Comparison of ENCODE assay signal across 13 cellular contexts in genomic region chr19:16368385-16369305, GRCh38. TPM values are rescaled to one million over a fixed set of nuclear protein-coding genes. Genes with fewer than 3 reads are reported as not detected.
DNase-seq lines count a peak whose midpoint lies in the region; ATAC-seq and TF ChIP-seq lines count a peak whose summit lies in the region.
"Had no signal": no experiment of that assay in that cellular context is flagged by ENCODE, and none has a peak within 500 bp of the region (broad histone marks: within the 10 kb centered on the region; RNA-seq: fewer than 3 reads in every experiment).

No MANE protein-coding gene starts in this region.

- H3K4me3 ChIP-seq in DND-41 (ENCODE audit: low read depth in 1 of 2, low read length in 2 of 2) (no peak overlapping the region), OCI-LY7 (ENCODE audit: low read depth, low read length, poor library complexity, severe bottlenecking) (no peak overlapping the region), ascending aorta (no peak overlapping the region), uterus (no peak overlapping the region)
- H3K4me3 ChIP-seq: esophagus squamous epithelium had no signal

- no peaks in the 10 kb centered on the region for H3K9me2 ChIP-seq in OCI-LY7 (ENCODE audit: insufficient read depth, low read length)

- no peaks in the 10 kb centered on the region for H3K36me3 Mint-ChIP-seq in naive thymus-derived CD8-positive, alpha-beta T cell

- H4K20me1 ChIP-seq in DND-41 (ENCODE audit: insufficient read depth, low read length), result peaks cover 70% of the 10 kb centered on the region
- peaks cover 3% of the 10 kb centered on the region; the same call in 1 of the 2 replicates for H4K20me1 ChIP-seq in OCI-LY7 (ENCODE audit: insufficient read depth, low read length)

- H3K79me2 ChIP-seq in DND-41 (ENCODE audit: insufficient read depth, low read length) (no peaks in the 10 kb centered on the region), OCI-LY7 (ENCODE audit: insufficient read depth, low read depth, low read length) (no peaks in the 10 kb centered on the region)

- intact Hi-C loops in OCI-LY7 (cut with micrococcal nuclease; ENCODE audit: unreplicated experiment), result no loop called here
- intact Hi-C loops in ascending aorta (cut with DNase I), result no loop called here
- intact Hi-C loops in uterus (cut with DNase I; ENCODE audit: low total_unique reads), result no loop called here

- CTCF ChIA-PET in OCI-LY7 (lab: Charles Lee; ENCODE audit: unreplicated experiment), result no interaction called here

- H3K4me2 ChIP-seq in DND-41 (ENCODE audit: insufficient read depth, low read length) (peak overlapping the region; percentile 64), OCI-LY7 (ENCODE audit: low read length) (peak overlapping the region; percentile 73; the same call in 1 of the 2 replicates)

- peaks cover 3 to 49% (median 22%) of the 10 kb centered on the region in 4 donors for H3K4me1 Mint-ChIP-seq in naive thymus-derived CD8-positive, alpha-beta T cell

- H3K27me3 ChIP-seq in DND-41 (ENCODE audit: insufficient read depth, low read length, poor library complexity) (no peaks in the 10 kb centered on the region), ascending aorta (no peaks in the 10 kb centered on the region), uterus (no peaks in the 10 kb centered on the region)

- H3K9me3 ChIP-seq in DND-41 (ENCODE audit: insufficient read depth, low read length, severe bottlenecking), result no peaks in the 10 kb centered on the region
- H3K9me3 ChIP-seq in OCI-LY7 (ENCODE audit: low read length), result no peaks in the 10 kb centered on the region
- no peaks in the 10 kb centered on the region for H3K9me3 ChIP-seq in ascending aorta
- H3K9me3 ChIP-seq in uterus, result no peaks in the 10 kb centered on the region
- H3K9me3 ChIP-seq: esophagus squamous epithelium had no signal

- peaks cover 10% of the 10 kb centered on the region for H3K36me3 ChIP-seq in DND-41 (ENCODE audit: insufficient read depth, low read length)
- H3K36me3 ChIP-seq in OCI-LY7 (ENCODE audit: insufficient read depth, low read length), result peaks cover 11% of the 10 kb centered on the region; the same call in 1 of the 2 replicates
- H3K36me3 ChIP-seq in ascending aorta, result peaks cover 3 to 8% of the 10 kb centered on the region in 2 donors
- no peaks in the 10 kb centered on the region for H3K36me3 ChIP-seq in uterus

- POLR2A ChIA-PET in OCI-LY7 (lab: Charles Lee), result interaction anchor here (0.7 to 1.3 kb wide), 2 partner anchors 14 to 30 kb away, joined by 3 read pairs; no protein-coding TSS in a partner anchor
- POLR2A ChIA-PET in naive thymus-derived CD8-positive, alpha-beta T cell (lab: Charles Lee), result interaction anchor here (0.8 to 34.9 kb wide), 16 partner anchors 4 to 327 kb away, joined by 3 to 4622 read pairs (median 8); partner anchors contain the start of genes FAM32A and KLF2

- no peak overlapping the region for H3K9ac ChIP-seq in DND-41 (ENCODE audit: low read depth, low read length)

- ATAC-seq in DND-41 (ENCODE audit: insufficient read depth, low read depth) (peak; percentile 35; the same call in 2 of the 3 replicates), GM18511 (IDR thresholded peaks at IDR 0.05; ENCODE audit: unreplicated experiment) (no peak), HG03139 (IDR thresholded peaks at IDR 0.05; ENCODE audit: unreplicated experiment) (no peak)
- peak; percentile 48 to 59 for ATAC-seq in naive thymus-derived CD8-positive, alpha-beta T cell

- H3K27ac Mint-ChIP-seq in naive thymus-derived CD8-positive, alpha-beta T cell, result no peak overlapping the region

- H2AFZ ChIP-seq in DND-41 (ENCODE audit: low read depth, low read length) (no peak overlapping the region), OCI-LY7 (ENCODE audit: low read length) (no peak overlapping the region)

- DNase-seq in DND-41 (peak; percentile 60), OCI-LY7 (ENCODE audit: low spot score) (no peak), activated T-helper 1 cell treated with Interleukin-2 at 50 U/mL for 16 hours (ENCODE audit: low read depth) (peak; percentile 68), ascending aorta (ENCODE audit: low spot score in 2 of 2) (no peak), uterus (no peak)
- peak in 9 of 10 donors; percentile 59 to 96 (median 93) for DNase-seq in naive thymus-derived CD8-positive, alpha-beta T cell
- DNase-seq: cerebellar nuclear complex, esophagus squamous epithelium, NCI-H524 treated with DMSO at 0.1 percent for 48 hours, SHP77 treated with DMSO at 0.1 percent for 48 hours had no signal

- TF ChIP-seq CTCF in DND-41 (IDR thresholded peaks at IDR 0.05; ENCODE audit: borderline replicate concordance, extremely low read depth, low read length, poor library complexity, severe bottlenecking), result no peak
- no peak for TF ChIP-seq CTCF in OCI-LY7 (conservative IDR thresholded peaks at IDR 0.05; ENCODE audit: low read length)
- TF ChIP-seq CTCF in ascending aorta (IDR thresholded peaks at IDR 0.05), result no peak
- TF ChIP-seq CTCF in uterus (IDR thresholded peaks at IDR 0.05), result no peak

- no TSS peak for BruUV-seq in OCI-LY7 (replicated peaks; lab: Mats Ljungman, UMichigan)

- TF ChIP-seq POLR2A in uterus (IDR thresholded peaks at IDR 0.05), result no peak

- H3K4me1 ChIP-seq in DND-41 (ENCODE audit: insufficient read depth, low read length) (peaks cover 84% of the 10 kb centered on the region), OCI-LY7 (ENCODE audit: insufficient read depth, low read length, poor library complexity, severe bottlenecking) (peaks cover 80% of the 10 kb centered on the region), ascending aorta (no peaks in the 10 kb centered on the region), uterus (peaks cover 8 to 15% of the 10 kb centered on the region in 2 donors)

- H3K9me3 Mint-ChIP-seq in naive thymus-derived CD8-positive, alpha-beta T cell, result no peaks in the 10 kb centered on the region

- H3K4me3 Mint-ChIP-seq in naive thymus-derived CD8-positive, alpha-beta T cell, result no peak overlapping the region

- H3K27ac ChIP-seq in DND-41 (ENCODE audit: low read length), result 0 out of 2 replicates have a peak overlapping the region, but pooled peaks have one; percentile 47
- no peak overlapping the region for H3K27ac ChIP-seq in OCI-LY7 (ENCODE audit: low read depth, low read length, poor library complexity, severe bottlenecking)
- H3K27ac ChIP-seq in ascending aorta, result no peak overlapping the region
- H3K27ac ChIP-seq in uterus, result no peak overlapping the region
- H3K27ac ChIP-seq: HL-60 had no signal

- H3K27me3 Mint-ChIP-seq in naive thymus-derived CD8-positive, alpha-beta T cell, result peaks cover 0 to 2% (median 0%) of the 10 kb centered on the region in 5 donors

RNA-seq across cellular contexts. Expression of gene KLF2, which starts 44.0 kb away (rescaled TPM):
- 4.5 and 8.6 TPM in 2 replicates for total RNA-seq in OCI-LY7 (2014; rRNA removed; shearing (Covaris generic))
- total RNA-seq in OCI-LY7 (2022) (6.2 and 8.2 TPM in 2 replicates), ascending aorta (281 TPM), uterus (100 to 1,000 TPM in 2 of 4 donors, 10 to 100 TPM in 2; 16.5 to 139 (median 81.8) TPM)
- 100 to 1,000 TPM; 386 to 393 TPM for total RNA-seq in naive thymus-derived CD8-positive, alpha-beta T cell
- 100 to 1,000 TPM; 115 to 216 (median 166) TPM for polyA plus RNA-seq in naive thymus-derived CD8-positive, alpha-beta T cell

Comparison
In these comparisons a context has a peak if more than half of its experiments do, and no peak if none do; other contexts are left out.
1. ATAC-seq: peak in DND-41 (single experiment) and naive thymus-derived CD8-positive, alpha-beta T cell (2 of 2); none in GM18511 (single experiment) and HG03139 (single experiment).
2. DNase-seq: peak in DND-41 (single experiment), activated T-helper 1 cell treated with Interleukin-2 at 50 U/mL for 16 hours (single experiment) and naive thymus-derived CD8-positive, alpha-beta T cell (9 of 10); none in OCI-LY7 (single experiment), ascending aorta (0 of 2) and uterus (0 of 2).